In the genomic region with DNA sequence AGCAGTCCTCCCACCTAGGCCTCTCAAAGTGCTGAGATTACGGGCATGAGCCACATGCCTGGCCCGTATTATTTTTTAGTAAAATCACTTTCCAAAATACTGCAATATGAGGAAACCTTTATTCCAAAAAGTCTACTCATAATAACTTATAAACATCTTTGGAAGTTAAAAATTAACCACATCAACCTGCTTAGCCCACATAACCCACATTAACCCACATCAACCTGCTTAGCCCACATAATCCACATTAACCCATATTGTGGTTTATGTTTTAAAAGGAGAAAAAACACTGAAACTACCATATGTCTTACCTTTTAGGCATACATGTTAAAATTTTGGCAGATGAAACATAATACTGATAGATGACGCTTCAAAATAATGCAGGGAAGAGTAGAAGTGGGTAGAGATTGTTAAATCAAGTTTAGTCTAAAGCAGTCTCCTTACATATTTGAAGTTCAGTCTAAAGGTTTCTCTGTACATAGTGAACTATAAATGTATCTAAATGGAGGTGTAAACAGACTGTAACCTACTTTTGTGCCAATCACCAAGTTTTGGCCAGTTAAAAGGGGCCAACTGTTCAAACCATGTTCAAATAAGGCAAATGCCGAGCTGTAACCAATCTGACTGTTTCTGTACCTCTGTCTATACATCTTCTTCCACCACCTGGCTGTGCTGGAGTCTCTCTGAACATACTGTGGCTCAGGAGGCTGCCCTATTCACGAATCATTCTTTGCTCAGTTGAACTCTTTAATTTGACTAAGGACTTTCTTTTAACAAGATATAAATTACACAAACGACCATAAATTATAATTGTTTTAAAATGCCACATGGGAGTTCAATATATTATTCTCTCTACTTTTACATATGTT, we compare ENCODE assay signal across 27 cellular contexts. TPM values are rescaled to one million over a fixed set of nuclear protein-coding genes. Genes with fewer than 3 reads are reported as not detected.
DNase-seq lines count a peak whose midpoint lies in the region; ATAC-seq and TF ChIP-seq lines count a peak whose summit lies in the region.
"Had no signal": no experiment of that assay in that cellular context is flagged by ENCODE, and none has a peak within 500 bp of the region (broad histone marks: within the 10 kb centered on the region; RNA-seq: fewer than 3 reads in every experiment).

No MANE protein-coding gene starts in this region.

- H3K9me3 ChIP-seq in psoas muscle = no peaks in the 10 kb centered on the region
- H3K9me3 ChIP-seq: breast epithelium, esophagus muscularis mucosa, SJSA1, stomach, thyroid gland, vagina had no signal

- no peaks in the 10 kb centered on the region for H3K27me3 Mint-ChIP-seq in effector memory CD8-positive, alpha-beta T cell
- no peaks in the 10 kb centered on the region for H3K27me3 Mint-ChIP-seq in memory B cell
- H3K27me3 Mint-ChIP-seq: CD4-positive, CD25-positive, alpha-beta regulatory T cell had no signal

- H3K4me3 Mint-ChIP-seq in effector memory CD8-positive, alpha-beta T cell = no peak overlapping the region
- H3K4me3 Mint-ChIP-seq in memory B cell = no peak overlapping the region
- H3K4me3 Mint-ChIP-seq: activated naive CD4-positive, alpha-beta T cell treated with anti-CD3 and anti-CD28 coated beads for 36 hours had no signal

- H3K4me1 ChIP-seq in psoas muscle = peaks cover 62% of the 10 kb centered on the region
- H3K4me1 ChIP-seq: breast epithelium, SJSA1 had no signal

- no peak for TF ChIP-seq CTCF in psoas muscle (IDR thresholded peaks at IDR 0.05)

- ATAC-seq in effector memory CD8-positive, alpha-beta T cell (replicated peaks) = peak; percentile 52
- no peak for ATAC-seq in memory B cell (ENCODE audit: low read depth)
- ATAC-seq in GM21360 (IDR thresholded peaks at IDR 0.05; ENCODE audit: unreplicated experiment) = no peak
- ATAC-seq in psoas muscle = no peak
- ATAC-seq: left cardiac atrium had no signal

- no peak overlapping the region for H3K4me3 ChIP-seq in psoas muscle
- H3K4me3 ChIP-seq: breast epithelium, esophagus muscularis mucosa, SJSA1, stomach, thyroid gland, vagina had no signal

- no peak overlapping the region for H3K27ac ChIP-seq in psoas muscle
- H3K27ac ChIP-seq: breast epithelium, esophagus muscularis mucosa, SJSA1, stomach, thyroid gland, vagina had no signal

- H3K4me1 Mint-ChIP-seq in effector memory CD8-positive, alpha-beta T cell (ENCODE audit: low read depth in 2 of 2) = peaks cover 32 to 57% of the 10 kb centered on the region in 2 donors
- peaks cover 26% of the 10 kb centered on the region for H3K4me1 Mint-ChIP-seq in memory B cell

- no peaks in the 10 kb centered on the region for H3K36me3 Mint-ChIP-seq in effector memory CD8-positive, alpha-beta T cell (ENCODE audit: insufficient read depth)
- peaks cover 2% of the 10 kb centered on the region for H3K36me3 Mint-ChIP-seq in memory B cell
- H3K36me3 Mint-ChIP-seq: CD4-positive, CD25-positive, alpha-beta regulatory T cell had no signal

- H3K27me3 ChIP-seq in psoas muscle (ENCODE audit: insufficient read depth in 3 of 3, low read length in 2 of 3) = no peaks in the 10 kb centered on the region
- H3K27me3 ChIP-seq: breast epithelium, esophagus muscularis mucosa, SJSA1, stomach, thyroid gland, vagina had no signal

- H3K27ac Mint-ChIP-seq in effector memory CD8-positive, alpha-beta T cell = peak overlapping the region; percentile 16 to 22
- peak overlapping the region; percentile 35 for H3K27ac Mint-ChIP-seq in memory B cell
- H3K27ac Mint-ChIP-seq: activated naive CD4-positive, alpha-beta T cell treated with anti-CD3 and anti-CD28 coated beads for 36 hours; CD4-positive, CD25-positive, alpha-beta regulatory T cell had no signal

- DNase-seq in NCI-H82 (lab: John Stamatoyannopoulos, UW) = peak; percentile 15
- no peak for DNase-seq in NCI-H82 treated with DMSO at 0.1 percent for 48 hours (lab: John Stamatoyannopoulos, UW; ENCODE audit: unreplicated experiment)
- peak; percentile 21 for DNase-seq in HT-29 (ENCODE audit: low spot score)
- DNase-seq in effector memory CD8-positive, alpha-beta T cell = no peak
- no peak for DNase-seq in memory B cell (ENCODE audit: low spot score in 2 of 2)
- no peak for DNase-seq in psoas muscle
- no peak for DNase-seq in epidermal melanocyte (ENCODE audit: insufficient read length, low spot score)
- DNase-seq: activated CD4-positive, CD25-positive, alpha-beta regulatory T cell treated with anti-CD3 and anti-CD28 coated beads, Interleukin-2, amount 50 U/mL, for 72 hours; activated naive CD4-positive, alpha-beta T cell treated with anti-CD3 and anti-CD28 coated beads for 36 hours; amygdala; CD4-positive, CD25-positive, alpha-beta regulatory T cell; effector CD4-positive, alpha-beta T cell; foreskin melanocyte; left cardiac atrium; mesenchymal stem cell; NCI-H1092; NCI-H1930; NCI-H345; NCI-H748 treated with DMSO at 0.1 percent for 48 hours; RPMI8226; stomach; thyroid gland had no signal

- WGBS in psoas muscle, 3 donors = 78 to 90% (median 85%) methylated on average over 6 of the region's 6 CpGs

- no peaks in the 10 kb centered on the region for H3K36me3 ChIP-seq in psoas muscle (ENCODE audit: insufficient read depth in 1 of 2, low read depth in 1 of 2)
- H3K36me3 ChIP-seq: breast epithelium, esophagus muscularis mucosa, SJSA1, stomach, thyroid gland, vagina had no signal

- intact Hi-C loops in psoas muscle (cut with DNase I) = no loop called here

- no peaks in the 10 kb centered on the region for H3K9me3 Mint-ChIP-seq in effector memory CD8-positive, alpha-beta T cell
- no peaks in the 10 kb centered on the region for H3K9me3 Mint-ChIP-seq in memory B cell
- H3K9me3 Mint-ChIP-seq: activated naive CD4-positive, alpha-beta T cell treated with anti-CD3 and anti-CD28 coated beads for 36 hours; CD4-positive, CD25-positive, alpha-beta regulatory T cell had no signal

RNA-seq across cellular contexts. Expression of gene KPNA3, which starts 14.5 kb away (rescaled TPM):
- total RNA-seq in HT-29 (2014; rRNA removed; shearing (Covaris generic)) = 14.5 and 15.5 TPM in 2 replicates
- total RNA-seq in psoas muscle = 100 to 1,000 TPM; 127 to 157 (median 147) TPM
- polyA plus RNA-seq in psoas muscle = 100 to 1,000 TPM in 1 of 3 donors, 10 to 100 TPM in 2; 32.3 to 114 (median 69.5) TPM

Comparison
In these comparisons a context has a peak if more than half of its experiments do, and no peak if none do; other contexts are left out.
1. DNase-seq: peak in NCI-H82 (single experiment) and HT-29 (single experiment); none in NCI-H82 treated with DMSO at 0.1 percent for 48 hours (single experiment), effector memory CD8-positive, alpha-beta T cell (0 of 3), memory B cell (0 of 2), psoas muscle (0 of 2) and epidermal melanocyte (single experiment).